8 cellular contexts compared by ENCODE assay signal in the genomic region with DNA sequence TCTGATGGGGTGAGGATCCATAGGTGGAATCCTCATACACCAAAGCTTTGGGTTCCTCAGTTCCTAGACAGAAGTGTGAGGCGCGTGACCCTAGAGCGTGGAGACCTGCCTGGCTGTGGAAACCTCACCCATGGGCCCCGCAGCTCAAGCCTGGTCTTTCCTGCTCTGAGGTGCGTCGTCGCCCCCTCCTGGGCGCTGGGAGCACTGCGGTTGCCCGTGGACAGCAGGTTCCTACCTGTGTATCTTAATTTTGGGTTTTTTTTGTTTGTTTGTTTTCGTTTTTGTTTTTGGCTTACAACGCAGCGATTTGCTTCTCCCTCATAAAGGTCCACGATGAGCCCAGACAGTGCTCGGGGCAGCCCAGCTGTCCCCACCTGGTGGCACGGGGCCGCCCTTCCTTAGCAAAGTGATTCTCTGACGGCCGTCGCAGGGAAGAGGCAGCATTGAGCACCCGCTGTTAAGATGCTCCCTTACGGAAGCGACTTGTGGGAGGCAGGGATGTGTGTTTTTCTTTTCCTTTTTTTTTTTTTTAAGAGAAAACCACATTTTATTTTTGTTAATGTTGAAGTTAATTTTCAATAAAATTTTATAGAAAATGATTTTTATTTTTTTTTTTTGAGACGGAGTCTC. TPM values are rescaled to one million over a fixed set of nuclear protein-coding genes. Genes with fewer than 3 reads are reported as not detected.
DNase-seq lines count a peak whose midpoint lies in the region; ATAC-seq and TF ChIP-seq lines count a peak whose summit lies in the region.

No MANE protein-coding gene starts in this region.

- H3K27me3 ChIP-seq in breast epithelium = no peaks in the 10 kb centered on the region

- no peak overlapping the region for H3K27ac ChIP-seq in breast epithelium

- ATAC-seq in GM19023 (IDR thresholded peaks at IDR 0.05; ENCODE audit: unreplicated experiment) = peak; percentile 52

- TF ChIP-seq CTCF in AG04449 (IDR thresholded peaks at IDR 0.05; ENCODE audit: insufficient read depth, low read length, missing control alignments) (peak; percentile 95), WI38 (IDR thresholded peaks at IDR 0.05; ENCODE audit: low read depth, low read length) (peak; percentile 89), breast epithelium (IDR thresholded peaks at IDR 0.05) (peak; percentile 73 to 93 (median 90))

- CTCF ChIA-PET in AG04449 (lab: Yijun Ruan, JAX) = interaction anchor here (0.6 to 2.1 kb wide), 34 partner anchors 9 to 1298 kb away, joined by 3 to 15 read pairs (median 3); a partner anchor contains a TSS

- intact Hi-C loops in breast epithelium (cut with DNase I; ENCODE audit: low total_unique reads) = no loop called here

- DNase-seq in AG04449 (ENCODE audit: low read depth, low spot score) (no peak), NCI-H1694 treated with DMSO at 0.1 percent for 48 hours (lab: John Stamatoyannopoulos, UW) (peak; percentile 71), breast epithelium (ENCODE audit: low spot score in 2 of 2) (peak; percentile 66 to 83), iris pigment epithelial cell (ENCODE audit: low read depth) (peak; percentile 61), KG1 (lab: John Stamatoyannopoulos, UW) (no peak)
- peak; percentile 51 to 66 for DNase-seq in stimulated activated CD4-positive, alpha-beta T cell treated with anti-CD3 and anti-CD28 coated beads, Interleukin-1b, Interleukin-23, amount 100 ng/mL, for 1 hour (ENCODE audit: low read depth in 2 of 2)

- H3K4me1 ChIP-seq in breast epithelium = no peaks in the 10 kb centered on the region

- no peaks in the 10 kb centered on the region for H3K9me3 ChIP-seq in breast epithelium

- no peaks in the 10 kb centered on the region for H3K36me3 ChIP-seq in breast epithelium

- POLR2A ChIA-PET in AG04449 (lab: Yijun Ruan, JAX) = no interaction called here

- H3K4me3 ChIP-seq in AG04449 (ENCODE audit: low read depth, low read length) (no peak overlapping the region), WI38 (ENCODE audit: low read depth, low read length) (no peak overlapping the region), breast epithelium (no peak overlapping the region)

- no peak for TF ChIP-seq POLR2A in breast epithelium (IDR thresholded peaks at IDR 0.05)

RNA-seq across cellular contexts. Expression of a gene that starts 36.5 kb away (rescaled TPM):
- total RNA-seq in breast epithelium = 10 to 100 TPM; 27.4 to 35.0 (median 31.1) TPM

Comparison
In these comparisons a context has a peak if more than half of its experiments do, and no peak if none do; other contexts are left out.
1. DNase-seq: peak in NCI-H1694 treated with DMSO at 0.1 percent for 48 hours (single experiment), breast epithelium (2 of 2), iris pigment epithelial cell (single experiment) and stimulated activated CD4-positive, alpha-beta T cell treated with anti-CD3 and anti-CD28 coated beads, Interleukin-1b, Interleukin-23, amount 100 ng/mL, for 1 hour (2 of 2); none in AG04449 (single experiment) and KG1 (single experiment).
2. Peak in every context shown above with its lines, with median percentiles within 50 percentile points of each other: CTCF ChIP-seq.